8 cellular contexts compared by ENCODE assay signal in genomic region chr17:40362696-40363479, GRCh38.
A peak's percentile ranks its signal among the peaks of the same experiment; 100 is the strongest.
DNase-seq lines count a peak whose midpoint lies in the region; ATAC-seq lines count a peak whose summit lies in the region.

No MANE protein-coding gene starts in this region.

- peaks cover 40% of the 10 kb centered on the region for H3K27me3 ChIP-seq in iPS-15b (ENCODE audit: control insufficient read depth, insufficient read depth, low read length)

- H3K9me3 Mint-ChIP-seq in T-helper 1 cell treated with Interleukin-12 subunit alpha and Interleukin-12 subunit beta and Interleukin-4 antibody, amounts not matched to agents 30 μg/mL and 1 μg/mL, for 36 hours, result no peaks in the 10 kb centered on the region

- H3K9ac ChIP-seq in iPS-15b (ENCODE audit: low read depth, low read length), result no peak overlapping the region

- peak overlapping the region; percentile 74 for H3K4me3 Mint-ChIP-seq in T-helper 1 cell treated with Interleukin-12 subunit alpha and Interleukin-12 subunit beta and Interleukin-4 antibody, amounts not matched to agents 30 μg/mL and 1 μg/mL, for 36 hours

- H3K27me3 Mint-ChIP-seq in T-helper 1 cell treated with Interleukin-12 subunit alpha and Interleukin-12 subunit beta and Interleukin-4 antibody, amounts not matched to agents 30 μg/mL and 1 μg/mL, for 36 hours (ENCODE audit: low read depth), result peaks cover 13% of the 10 kb centered on the region

- no peaks in the 10 kb centered on the region for H3K9me3 ChIP-seq in iPS-15b (ENCODE audit: control insufficient read depth, insufficient read depth, low read length)

- H3K36me3 ChIP-seq in iPS-15b (ENCODE audit: control insufficient read depth, insufficient read depth, low read length), result no peaks in the 10 kb centered on the region

- H3K4me1 ChIP-seq in iPS-15b (ENCODE audit: control insufficient read depth, insufficient read depth, low read length), result peaks cover 4% of the 10 kb centered on the region

- no peaks in the 10 kb centered on the region for H3K36me3 Mint-ChIP-seq in T-helper 1 cell treated with Interleukin-12 subunit alpha and Interleukin-12 subunit beta and Interleukin-4 antibody, amounts not matched to agents 30 μg/mL and 1 μg/mL, for 36 hours (ENCODE audit: low read depth)

- H3K4me1 Mint-ChIP-seq in T-helper 1 cell treated with Interleukin-12 subunit alpha and Interleukin-12 subunit beta and Interleukin-4 antibody, amounts not matched to agents 30 μg/mL and 1 μg/mL, for 36 hours (ENCODE audit: low read depth), result peaks cover 15% of the 10 kb centered on the region

- DNase-seq in DMS53 (lab: John Stamatoyannopoulos, UW) (peak; percentile 89), LoVo (ENCODE audit: low spot score) (peak; percentile 74), amniotic stem cell (lab: John Stamatoyannopoulos, UW) (peak; percentile 58), globus pallidus (ENCODE audit: low spot score) (no peak)
- DNase-seq in stimulated activated CD4-positive, alpha-beta T cell treated with anti-CD3 and anti-CD28 coated beads, Interleukin-15, amount 100 ng/mL, for 24 hours, result peak; percentile 94

- H3K27ac Mint-ChIP-seq in T-helper 1 cell treated with Interleukin-12 subunit alpha and Interleukin-12 subunit beta and Interleukin-4 antibody, amounts not matched to agents 30 μg/mL and 1 μg/mL, for 36 hours, result peak overlapping the region; percentile 12

- H3K4me3 ChIP-seq in iPS-15b (ENCODE audit: low read depth, low read length), result peak overlapping the region; percentile 61

- peak; percentile 69 for ATAC-seq in GM21529 (IDR thresholded peaks at IDR 0.05; ENCODE audit: unreplicated experiment)
